18 cellular contexts compared by ENCODE assay signal in genomic region chr4:75948822-75949444, GRCh38. TPM values are rescaled to one million over a fixed set of nuclear protein-coding genes. Genes with fewer than 3 reads are reported as not detected.
DNase-seq lines count a peak whose midpoint lies in the region; ATAC-seq lines count a peak whose summit lies in the region.
"Had no signal": no experiment of that assay in that cellular context is flagged by ENCODE, and none has a peak within 500 bp of the region (broad histone marks: within the 10 kb centered on the region; RNA-seq: fewer than 3 reads in every experiment).

No MANE protein-coding gene starts in this region.

- no peak for DNase-seq in activated CD4-positive, alpha-beta T cell treated with anti-CD3 and anti-CD28 coated beads, Interleukin-2, amount 10 ng/mL, durations not matched to agents 7 days and 5 days
- DNase-seq in activated CD4-positive, alpha-beta T cell treated with anti-CD3 and anti-CD28 coated beads, Interleukin-2, amount 10 ng/mL, durations not matched to agents 24 days and 14 days, result no peak
- DNase-seq in stimulated activated naive B cell treated with anti-CD40 and anti-IgM and Interleukin-4, amounts not matched to agents 10 μg/mL and 1 μg/mL and 100 μg/mL, for 72 hours, result no peak
- DNase-seq in T1000 (lab: John Stamatoyannopoulos, UW), result no peak
- DNase-seq in kidney glomerular epithelial cell (lab: John Stamatoyannopoulos, UW), result no peak
- no peak for DNase-seq in activated CD4-positive, alpha-beta T cell treated with anti-CD3 and anti-CD28 coated beads for 36 hours
- DNase-seq: anterior cingulate cortex; DND-41; effector memory CD4-positive, alpha-beta T cell; heart left ventricle; NCI-H187; transverse colon had no signal

- no peaks in the 10 kb centered on the region for H3K4me1 Mint-ChIP-seq in activated CD4-positive, alpha-beta T cell treated with anti-CD3 and anti-CD28 coated beads, Interleukin-2, amount 10 ng/mL, durations not matched to agents 7 days and 5 days
- H3K4me1 Mint-ChIP-seq in activated CD4-positive, alpha-beta T cell treated with anti-CD3 and anti-CD28 coated beads, Interleukin-2, amount 10 ng/mL, durations not matched to agents 24 days and 14 days, result peaks cover 4% of the 10 kb centered on the region
- peaks cover 10 to 18% of the 10 kb centered on the region in 2 donors for H3K4me1 Mint-ChIP-seq in stimulated activated naive B cell treated with anti-CD40 and anti-IgM and Interleukin-4, amounts not matched to agents 10 μg/mL and 1 μg/mL and 100 μg/mL, for 72 hours
- no peaks in the 10 kb centered on the region for H3K4me1 Mint-ChIP-seq in activated CD4-positive, alpha-beta T cell treated with anti-CD3 and anti-CD28 coated beads for 36 hours

- H3K27me3 Mint-ChIP-seq in activated CD4-positive, alpha-beta T cell treated with anti-CD3 and anti-CD28 coated beads, Interleukin-2, amount 10 ng/mL, durations not matched to agents 7 days and 5 days, result no peaks in the 10 kb centered on the region
- no peaks in the 10 kb centered on the region for H3K27me3 Mint-ChIP-seq in activated CD4-positive, alpha-beta T cell treated with anti-CD3 and anti-CD28 coated beads, Interleukin-2, amount 10 ng/mL, durations not matched to agents 24 days and 14 days
- no peaks in the 10 kb centered on the region for H3K27me3 Mint-ChIP-seq in stimulated activated naive B cell treated with anti-CD40 and anti-IgM and Interleukin-4, amounts not matched to agents 10 μg/mL and 1 μg/mL and 100 μg/mL, for 72 hours
- H3K27me3 Mint-ChIP-seq in activated CD4-positive, alpha-beta T cell treated with anti-CD3 and anti-CD28 coated beads for 36 hours, result no peaks in the 10 kb centered on the region

- peaks cover 34% of the 10 kb centered on the region for H3K36me3 Mint-ChIP-seq in activated CD4-positive, alpha-beta T cell treated with anti-CD3 and anti-CD28 coated beads, Interleukin-2, amount 10 ng/mL, durations not matched to agents 7 days and 5 days (ENCODE audit: low read depth)
- peaks cover 39% of the 10 kb centered on the region for H3K36me3 Mint-ChIP-seq in activated CD4-positive, alpha-beta T cell treated with anti-CD3 and anti-CD28 coated beads, Interleukin-2, amount 10 ng/mL, durations not matched to agents 24 days and 14 days (ENCODE audit: low read depth)
- H3K36me3 Mint-ChIP-seq in stimulated activated naive B cell treated with anti-CD40 and anti-IgM and Interleukin-4, amounts not matched to agents 10 μg/mL and 1 μg/mL and 100 μg/mL, for 72 hours, result peaks cover 26 to 37% of the 10 kb centered on the region in 2 donors
- H3K36me3 Mint-ChIP-seq in activated CD4-positive, alpha-beta T cell treated with anti-CD3 and anti-CD28 coated beads for 36 hours (ENCODE audit: low read depth), result peaks cover 39% of the 10 kb centered on the region

- CTCF ChIA-PET in activated CD4-positive, alpha-beta T cell treated with anti-CD3 and anti-CD28 coated beads, Interleukin-2, amount 10 ng/mL, durations not matched to agents 7 days and 5 days (lab: Charles Lee), result no interaction called here
- CTCF ChIA-PET in activated CD4-positive, alpha-beta T cell treated with anti-CD3 and anti-CD28 coated beads for 36 hours (lab: Charles Lee), result no interaction called here

- ATAC-seq in GM21786 (IDR thresholded peaks at IDR 0.05; ENCODE audit: unreplicated experiment) (peak; percentile 96), HG03342 (IDR thresholded peaks at IDR 0.05; ENCODE audit: unreplicated experiment) (peak; percentile 93)
- peak; percentile 51 to 77 for ATAC-seq in stimulated activated naive B cell treated with anti-CD40 and anti-IgM and Interleukin-4, amounts not matched to agents 10 μg/mL and 1 μg/mL and 100 μg/mL, for 72 hours (replicated peaks)
- no peak for ATAC-seq in activated CD4-positive, alpha-beta T cell treated with anti-CD3 and anti-CD28 coated beads for 36 hours
- ATAC-seq: heart left ventricle, HepG2 had no signal

- POLR2A ChIA-PET in activated CD4-positive, alpha-beta T cell treated with anti-CD3 and anti-CD28 coated beads, Interleukin-2, amount 10 ng/mL, durations not matched to agents 7 days and 5 days (lab: Charles Lee), result no interaction called here
- POLR2A ChIA-PET in activated CD4-positive, alpha-beta T cell treated with anti-CD3 and anti-CD28 coated beads for 36 hours (lab: Charles Lee), result interaction anchor here (0.7 kb wide), 2 partner anchors 12 to 277 kb away, joined by 3 read pairs; no protein-coding TSS in a partner anchor

- peak overlapping the region; percentile 36 for H3K27ac Mint-ChIP-seq in activated CD4-positive, alpha-beta T cell treated with anti-CD3 and anti-CD28 coated beads, Interleukin-2, amount 10 ng/mL, durations not matched to agents 7 days and 5 days
- no peak overlapping the region for H3K27ac Mint-ChIP-seq in activated CD4-positive, alpha-beta T cell treated with anti-CD3 and anti-CD28 coated beads, Interleukin-2, amount 10 ng/mL, durations not matched to agents 24 days and 14 days
- H3K27ac Mint-ChIP-seq in stimulated activated naive B cell treated with anti-CD40 and anti-IgM and Interleukin-4, amounts not matched to agents 10 μg/mL and 1 μg/mL and 100 μg/mL, for 72 hours, result no peak overlapping the region
- no peak overlapping the region for H3K27ac Mint-ChIP-seq in activated CD4-positive, alpha-beta T cell treated with anti-CD3 and anti-CD28 coated beads for 36 hours

- intact Hi-C loops in activated CD4-positive, alpha-beta T cell treated with anti-CD3 and anti-CD28 coated beads, Interleukin-2, amount 10 ng/mL, durations not matched to agents 24 days and 14 days (cut with micrococcal nuclease), result no loop called here
- intact Hi-C loops in activated CD4-positive, alpha-beta T cell treated with anti-CD3 and anti-CD28 coated beads for 36 hours (cut with DNase I, micrococcal nuclease), result no loop called here

- H3K4me3 Mint-ChIP-seq in activated CD4-positive, alpha-beta T cell treated with anti-CD3 and anti-CD28 coated beads, Interleukin-2, amount 10 ng/mL, durations not matched to agents 7 days and 5 days, result no peak overlapping the region
- no peak overlapping the region for H3K4me3 Mint-ChIP-seq in activated CD4-positive, alpha-beta T cell treated with anti-CD3 and anti-CD28 coated beads, Interleukin-2, amount 10 ng/mL, durations not matched to agents 24 days and 14 days
- H3K4me3 Mint-ChIP-seq in stimulated activated naive B cell treated with anti-CD40 and anti-IgM and Interleukin-4, amounts not matched to agents 10 μg/mL and 1 μg/mL and 100 μg/mL, for 72 hours, result no peak overlapping the region
- no peak overlapping the region for H3K4me3 Mint-ChIP-seq in activated CD4-positive, alpha-beta T cell treated with anti-CD3 and anti-CD28 coated beads for 36 hours

- H3K9me3 Mint-ChIP-seq in activated CD4-positive, alpha-beta T cell treated with anti-CD3 and anti-CD28 coated beads, Interleukin-2, amount 10 ng/mL, durations not matched to agents 7 days and 5 days, result no peaks in the 10 kb centered on the region
- no peaks in the 10 kb centered on the region for H3K9me3 Mint-ChIP-seq in activated CD4-positive, alpha-beta T cell treated with anti-CD3 and anti-CD28 coated beads, Interleukin-2, amount 10 ng/mL, durations not matched to agents 24 days and 14 days
- H3K9me3 Mint-ChIP-seq in stimulated activated naive B cell treated with anti-CD40 and anti-IgM and Interleukin-4, amounts not matched to agents 10 μg/mL and 1 μg/mL and 100 μg/mL, for 72 hours, result no peaks in the 10 kb centered on the region
- no peaks in the 10 kb centered on the region for H3K9me3 Mint-ChIP-seq in activated CD4-positive, alpha-beta T cell treated with anti-CD3 and anti-CD28 coated beads for 36 hours (ENCODE audit: low read depth)

RNA-seq across cellular contexts. Expression of gene NAAA, which starts 8.1 kb away (rescaled TPM):
- total RNA-seq in activated CD4-positive, alpha-beta T cell treated with anti-CD3 and anti-CD28 coated beads, Interleukin-2, amount 10 ng/mL, durations not matched to agents 7 days and 5 days, result 10 to 100 TPM; 39.6 to 41.1 TPM
- 31.9 and 35.6 TPM in 2 replicates for total RNA-seq in activated CD4-positive, alpha-beta T cell treated with anti-CD3 and anti-CD28 coated beads, Interleukin-2, amount 10 ng/mL, durations not matched to agents 24 days and 14 days
- 10 to 100 TPM; 21.2 to 26.8 TPM for total RNA-seq in activated CD4-positive, alpha-beta T cell treated with anti-CD3 and anti-CD28 coated beads for 36 hours

RNA-seq across cellular contexts. Expression of gene SDAD1, which starts 41.8 kb away (rescaled TPM):
- 10 to 100 TPM; 48.2 to 59.6 TPM for total RNA-seq in activated CD4-positive, alpha-beta T cell treated with anti-CD3 and anti-CD28 coated beads, Interleukin-2, amount 10 ng/mL, durations not matched to agents 7 days and 5 days
- total RNA-seq in activated CD4-positive, alpha-beta T cell treated with anti-CD3 and anti-CD28 coated beads, Interleukin-2, amount 10 ng/mL, durations not matched to agents 24 days and 14 days, result 64.6 and 64.9 TPM in 2 replicates
- 10 to 100 TPM; 49.1 to 56.6 TPM for total RNA-seq in activated CD4-positive, alpha-beta T cell treated with anti-CD3 and anti-CD28 coated beads for 36 hours

RNA-seq across cellular contexts. Expression of gene PPEF2, which starts 46.7 kb away (rescaled TPM):
- total RNA-seq in activated CD4-positive, alpha-beta T cell treated with anti-CD3 and anti-CD28 coated beads, Interleukin-2, amount 10 ng/mL, durations not matched to agents 7 days and 5 days, result under 1 TPM; 0.10 to 0.12 TPM
- 0.23 TPM in 1 of 2 replicates, not detected in the other for total RNA-seq in activated CD4-positive, alpha-beta T cell treated with anti-CD3 and anti-CD28 coated beads, Interleukin-2, amount 10 ng/mL, durations not matched to agents 24 days and 14 days
- under 1 TPM; 0.09 to 0.14 TPM for total RNA-seq in activated CD4-positive, alpha-beta T cell treated with anti-CD3 and anti-CD28 coated beads for 36 hours
- total RNA-seq: activated CD8-positive, alpha-beta memory T cell treated with anti-CD3 and anti-CD28 coated beads for 36 hours; heart left ventricle; HepG2; mesenteric fat pad; renal cortical epithelial cell had no signal

RNA-seq across cellular contexts. Expression of gene CXCL9, which starts 58.4 kb away (rescaled TPM):
- under 1 TPM in 1 of 2 experiments, not detected in 1; 0.15 TPM for total RNA-seq in activated CD4-positive, alpha-beta T cell treated with anti-CD3 and anti-CD28 coated beads, Interleukin-2, amount 10 ng/mL, durations not matched to agents 7 days and 5 days
- 0.14 TPM in 1 of 2 replicates, not detected in the other for total RNA-seq in activated CD4-positive, alpha-beta T cell treated with anti-CD3 and anti-CD28 coated beads, Interleukin-2, amount 10 ng/mL, durations not matched to agents 24 days and 14 days
- under 1 TPM; 0.23 to 0.33 TPM for total RNA-seq in activated CD4-positive, alpha-beta T cell treated with anti-CD3 and anti-CD28 coated beads for 36 hours
- total RNA-seq: HepG2, renal cortical epithelial cell had no signal
